17 cellular contexts compared by ENCODE assay signal in genomic region chr16:29011851-29012250, GRCh38.
"Had no signal": no experiment of that assay in that cellular context is flagged by ENCODE, and none has a peak within 500 bp of the region (broad histone marks: within the 10 kb centered on the region; RNA-seq: fewer than 3 reads in every experiment).

No MANE protein-coding gene starts in this region.

- H3K4me1 Mint-ChIP-seq: WTC11 had no signal

- DNase-seq: activated CD4-positive, alpha-beta T cell treated with anti-CD3 and anti-CD28 coated beads, Interleukin-2, amount 50 U/mL, for 1 hour; dorsolateral prefrontal cortex; foreskin keratinocyte; head of caudate nucleus; left cardiac atrium; natural killer cell; nucleus accumbens; right cardiac atrium; small intestine; SW 1271 had no signal

- H3K4me3 ChIP-seq: ascending aorta, dorsolateral prefrontal cortex, lung, SJSA1, tibial nerve had no signal

- H3K27me3 ChIP-seq: ascending aorta, dorsolateral prefrontal cortex, foreskin keratinocyte, SJSA1, tibial nerve had no signal

- H3K36me3 ChIP-seq: ascending aorta, SJSA1, tibial nerve had no signal

- H3K36me3 Mint-ChIP-seq: natural killer cell, WTC11 had no signal

- H3K4me3 Mint-ChIP-seq: natural killer cell, WTC11 had no signal

- H3K27ac Mint-ChIP-seq: progenitor cell of endocrine pancreas had no signal

- H3K4me1 ChIP-seq: ascending aorta, foreskin keratinocyte, SJSA1, tibial nerve had no signal

- H3K9me3 ChIP-seq: ascending aorta, SJSA1, tibial nerve had no signal

- H3K27ac ChIP-seq: ascending aorta, dorsolateral prefrontal cortex, foreskin keratinocyte, SJSA1, tibial nerve had no signal

- H3K9me3 Mint-ChIP-seq: natural killer cell, WTC11 had no signal

- ATAC-seq: activated naive CD4-positive, alpha-beta T cell treated with anti-CD3 and anti-CD28 coated beads, Interleukin-2, amount 50 U/mL, for 72 hours; foreskin keratinocyte; left cardiac atrium; natural killer cell; right cardiac atrium had no signal
